ENCODE assay signal across 15 cellular contexts in genomic region chr4:105179539-105180401, GRCh38. TPM values are rescaled to one million over a fixed set of nuclear protein-coding genes. Genes with fewer than 3 reads are reported as not detected.
DNase-seq lines count a peak whose midpoint lies in the region; ATAC-seq, FAIRE-seq and TF ChIP-seq lines count a peak whose summit lies in the region.
"Had no signal": no experiment of that assay in that cellular context is flagged by ENCODE, and none has a peak within 500 bp of the region (broad histone marks: within the 10 kb centered on the region; RNA-seq: fewer than 3 reads in every experiment).

No MANE protein-coding gene starts in this region.

- H3K4me1 ChIP-seq in foreskin keratinocyte (peaks cover 24% of the 10 kb centered on the region), pancreas (peaks cover 5 to 23% (median 10%) of the 10 kb centered on the region in 3 donors)
- H3K4me1 ChIP-seq: BLaER1 had no signal

- no peak for FAIRE-seq in pancreas (lab: Jason Lieb, UNC)
- FAIRE-seq: bronchial epithelial cell had no signal

- peak; percentile 58 for ATAC-seq in GM18520 (IDR thresholded peaks at IDR 0.05; ENCODE audit: unreplicated experiment)
- peak; percentile 63 for ATAC-seq in HG03342 (IDR thresholded peaks at IDR 0.05; ENCODE audit: unreplicated experiment)
- ATAC-seq in foreskin keratinocyte: peak; percentile 24
- ATAC-seq in pancreas: peak; percentile 70 to 74 (median 72)
- no peak for ATAC-seq in esophagus mucosa

- no peak for DNase-seq in foreskin keratinocyte
- no peak for DNase-seq in pancreas
- DNase-seq in NCI-H187 treated with DMSO at 0.1 percent for 48 hours (lab: John Stamatoyannopoulos, UW): no peak
- no peak for DNase-seq in activated CD4-positive, CD25-positive, alpha-beta regulatory T cell treated with anti-CD3 and anti-CD28 coated beads, Interleukin-2, amount 50 U/mL, for 72 hours
- DNase-seq: activated B cell treated with CpG ODN at 0.5 μM for 24 hours; Kasumi-1; NCI-H1694 treated with DMSO at 0.1 percent for 48 hours; NCI-H526; stimulated activated CD4-positive, alpha-beta T cell treated with anti-CD3 and anti-CD28 coated beads, Interleukin-2, amount 100 ng/mL, for 24 hours; tibial artery had no signal

- H3K27me3 ChIP-seq in foreskin keratinocyte (no peaks in the 10 kb centered on the region), pancreas (no peaks in the 10 kb centered on the region)
- H3K27me3 ChIP-seq: BLaER1, tibial artery had no signal

- no peak for TF ChIP-seq CTCF in foreskin keratinocyte (conservative IDR thresholded peaks at IDR 0.05)
- TF ChIP-seq CTCF in pancreas (IDR thresholded peaks at IDR 0.05): no peak

- H3K36me3 ChIP-seq in pancreas: no peaks in the 10 kb centered on the region
- H3K36me3 ChIP-seq: tibial artery had no signal

- intact Hi-C loops in pancreas (cut with DNase I): no loop called here

- H3K27ac ChIP-seq in foreskin keratinocyte: no peak overlapping the region
- peak overlapping the region in 1 of 4 donors; percentile 2 for H3K27ac ChIP-seq in pancreas
- H3K27ac ChIP-seq: BLaER1, tibial artery had no signal

- no peaks in the 10 kb centered on the region for H3K9me3 ChIP-seq in pancreas
- H3K9me3 ChIP-seq: tibial artery had no signal

- H3K4me3 ChIP-seq in pancreas: no peak overlapping the region
- H3K4me3 ChIP-seq: BLaER1, tibial artery had no signal

RNA-seq across cellular contexts. Expression of gene TET2, which starts 33.1 kb away (rescaled TPM):
- total RNA-seq in foreskin keratinocyte (11.9 and 13.2 TPM in 2 replicates), pancreas (10 to 100 TPM in 2 of 6 donors, 1 to 10 TPM in 4; 6.6 to 16.5 (median 8.6) TPM), esophagus mucosa (28.2 TPM)
- polyA plus RNA-seq in foreskin keratinocyte (1.2 TPM in 2 replicates), pancreas (1 to 10 TPM; 2.5 to 3.3 TPM)
